8 cellular contexts compared by ENCODE assay signal in the genomic region with DNA sequence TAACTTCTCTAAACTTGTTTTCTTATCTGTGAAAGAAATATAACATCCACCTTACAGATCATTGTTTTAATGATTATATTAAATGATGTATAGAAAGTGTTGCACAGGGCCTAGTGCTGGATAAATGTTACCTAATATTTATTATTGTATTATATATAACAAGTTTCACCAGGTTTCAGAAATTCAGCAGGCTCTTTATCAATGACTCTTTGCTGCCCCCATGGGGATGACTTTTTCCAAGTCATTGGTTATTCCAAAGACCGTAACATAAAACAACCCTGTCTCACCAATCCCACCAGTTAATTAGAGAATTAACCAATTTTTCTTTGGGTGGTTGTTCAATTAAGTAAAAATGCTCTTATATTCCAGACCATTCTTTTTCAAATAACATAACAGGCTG.
DNase-seq lines count a peak whose midpoint lies in the region; ATAC-seq, FAIRE-seq and TF ChIP-seq lines count a peak whose summit lies in the region.

No MANE protein-coding gene starts in this region.

- no peaks in the 10 kb centered on the region for H4K20me1 ChIP-seq in DOHH2 (ENCODE audit: control insufficient read depth, insufficient read depth, low read depth, low read length)

- H3F3A ChIP-seq in DOHH2 (ENCODE audit: control insufficient read depth, insufficient read depth): peaks cover 9% of the 10 kb centered on the region; the same call in 1 of the 2 replicates

- peak; percentile 46 for TF ChIP-seq CTCF in DOHH2 (IDR thresholded peaks at IDR 0.05; ENCODE audit: low read depth, low read length, poor library complexity, severe bottlenecking)

- H3K79me2 ChIP-seq in DOHH2 (ENCODE audit: control insufficient read depth, low read length): peaks cover 5% of the 10 kb centered on the region; the same call in 1 of the 2 replicates

- peaks cover 2% of the 10 kb centered on the region; the same call in 1 of the 2 replicates for H3K36me3 ChIP-seq in DOHH2 (ENCODE audit: control insufficient read depth, low read length)

- H3K4me2 ChIP-seq in DOHH2 (ENCODE audit: low read length): no peak overlapping the region

- no peaks in the 10 kb centered on the region for H3K27me3 ChIP-seq in DOHH2 (ENCODE audit: control insufficient read depth, low read length)

- H3K4me1 ChIP-seq in DOHH2 (ENCODE audit: control insufficient read depth, low read length): no peaks in the 10 kb centered on the region

- DNase-seq in NCI-H2107 treated with DMSO at 0.1 percent for 48 hours (lab: John Stamatoyannopoulos, UW; ENCODE audit: unreplicated experiment) (peak; percentile 51), iPS-NIHi7 (ENCODE audit: extremely low spot score) (peak; percentile 46), urothelium cell line (ENCODE audit: low spot score) (peak; percentile 36)
- peak; percentile 47 for DNase-seq in activated naive CD4-positive, alpha-beta T cell treated with anti-CD3 and anti-CD28 coated beads, Interleukin-2, amount 50 U/mL, for 16 hours

- ATAC-seq in HG02763 (IDR thresholded peaks at IDR 0.05; ENCODE audit: unreplicated experiment) (no peak), HG03025 (IDR thresholded peaks at IDR 0.05; ENCODE audit: low FRiP score, unreplicated experiment) (no peak)

- H3K9me3 ChIP-seq in DOHH2 (ENCODE audit: control insufficient read depth, insufficient read depth, low read length): no peaks in the 10 kb centered on the region

- H3K27ac ChIP-seq in DOHH2 (ENCODE audit: low read depth, low read length): no peak overlapping the region

- FAIRE-seq in A204.1 (lab: Jason Lieb, UNC) (peak; percentile 83), urothelium cell line (lab: Jason Lieb, UNC) (no peak)

- H3K4me3 ChIP-seq in DOHH2 (ENCODE audit: low read length): no peak overlapping the region

- H3K9me2 ChIP-seq in DOHH2 (replicated peaks; ENCODE audit: control insufficient read depth, low read length): no peaks in the 10 kb centered on the region
